In genomic region chr19:14136509-14137281, GRCh38 we compare ENCODE assay signal across 8 cellular contexts. TPM values are rescaled to one million over a fixed set of nuclear protein-coding genes. Genes with fewer than 3 reads are reported as not detected.
DNase-seq lines count a peak whose midpoint lies in the region; ATAC-seq lines count a peak whose summit lies in the region.

ASF1B (minus strand) TSS chr19:14136589; CDS start chr19:14136456, 133 bp downstream.

- ATAC-seq in CD4-positive, CD25-positive, alpha-beta regulatory T cell (ENCODE audit: low read depth in 2 of 2): peak; percentile 84 to 88
- ATAC-seq in GM19395 (IDR thresholded peaks at IDR 0.05; ENCODE audit: unreplicated experiment): peak; percentile 81
- peak; percentile 79 for ATAC-seq in HG03565 (IDR thresholded peaks at IDR 0.05; ENCODE audit: unreplicated experiment)
- peak; percentile 89 for ATAC-seq in left lobe of liver

- no peaks in the 10 kb centered on the region for H3K27me3 Mint-ChIP-seq in CD4-positive, CD25-positive, alpha-beta regulatory T cell
- H3K27me3 Mint-ChIP-seq in dendritic cell treated with granulocyte-macrophage colony-stimulating factor and Interleukin-4, amounts not matched to agents 40 ng/mL and 50 ng/mL, for 4 days: no peaks in the 10 kb centered on the region

- peak within 1 kb of the TSS; percentile 93 to 97 (median 94) for H3K27ac Mint-ChIP-seq in CD4-positive, CD25-positive, alpha-beta regulatory T cell
- H3K27ac Mint-ChIP-seq in dendritic cell treated with granulocyte-macrophage colony-stimulating factor and Interleukin-4, amounts not matched to agents 40 ng/mL and 50 ng/mL, for 4 days: peak within 1 kb of the TSS; percentile 88

- peaks cover 7% of the 10 kb centered on the region for H3K36me3 Mint-ChIP-seq in CD4-positive, CD25-positive, alpha-beta regulatory T cell
- H3K36me3 Mint-ChIP-seq in dendritic cell treated with granulocyte-macrophage colony-stimulating factor and Interleukin-4, amounts not matched to agents 40 ng/mL and 50 ng/mL, for 4 days (ENCODE audit: low read depth): peaks cover 10% of the 10 kb centered on the region

- H3K9me3 ChIP-seq in CD4-positive, CD25-positive, alpha-beta regulatory T cell (ENCODE audit: control insufficient read depth in 2 of 2, low read length in 2 of 2): no peaks in the 10 kb centered on the region

- H3K9me3 Mint-ChIP-seq in CD4-positive, CD25-positive, alpha-beta regulatory T cell: no peaks in the 10 kb centered on the region
- H3K9me3 Mint-ChIP-seq in dendritic cell treated with granulocyte-macrophage colony-stimulating factor and Interleukin-4, amounts not matched to agents 40 ng/mL and 50 ng/mL, for 4 days: no peaks in the 10 kb centered on the region

- peaks cover 11 to 37% (median 22%) of the 10 kb centered on the region in 4 donors for H3K4me1 Mint-ChIP-seq in CD4-positive, CD25-positive, alpha-beta regulatory T cell
- peaks cover 34% of the 10 kb centered on the region for H3K4me1 Mint-ChIP-seq in dendritic cell treated with granulocyte-macrophage colony-stimulating factor and Interleukin-4, amounts not matched to agents 40 ng/mL and 50 ng/mL, for 4 days (ENCODE audit: low read depth)

- H3K4me1 ChIP-seq in CD4-positive, CD25-positive, alpha-beta regulatory T cell (ENCODE audit: control insufficient read depth, insufficient read depth, low read length, poor library complexity, severe bottlenecking): peaks cover 26% of the 10 kb centered on the region

- H3K4me3 Mint-ChIP-seq in CD4-positive, CD25-positive, alpha-beta regulatory T cell: peak within 1 kb of the TSS; percentile 89 to 94 (median 93)
- peak within 1 kb of the TSS; percentile 86 for H3K4me3 Mint-ChIP-seq in dendritic cell treated with granulocyte-macrophage colony-stimulating factor and Interleukin-4, amounts not matched to agents 40 ng/mL and 50 ng/mL, for 4 days

- peaks cover 7% of the 10 kb centered on the region for H3K36me3 ChIP-seq in CD4-positive, CD25-positive, alpha-beta regulatory T cell (ENCODE audit: control insufficient read depth, insufficient read depth, low read length)

- H3K27me3 ChIP-seq in CD4-positive, CD25-positive, alpha-beta regulatory T cell (ENCODE audit: control insufficient read depth, insufficient read depth, low read length): no peaks in the 10 kb centered on the region

- H3K27ac ChIP-seq in CD4-positive, CD25-positive, alpha-beta regulatory T cell (ENCODE audit: insufficient read depth, low read length, poor library complexity, severe bottlenecking): peak within 1 kb of the TSS; percentile 94

- peak; percentile 96 to 99 (median 98) for DNase-seq in CD4-positive, CD25-positive, alpha-beta regulatory T cell
- DNase-seq in NCI-H748 treated with DMSO at 0.1 percent for 48 hours (lab: John Stamatoyannopoulos, UW) (peak; percentile 97), left lobe of liver (ENCODE audit: low spot score) (peak; percentile 99)
- DNase-seq in activated CD4-positive, alpha-beta T cell treated with anti-CD3 and anti-CD28 coated beads, Interleukin-2, amount 50 U/mL, for 24 hours (ENCODE audit: low read depth in 1 of 2, low spot score in 1 of 2): peak; percentile 89 to 97
- DNase-seq in stimulated activated CD4-positive, alpha-beta T cell treated with anti-CD3 and anti-CD28 coated beads, Interleukin-2, amount 100 ng/mL, for 4 hours (ENCODE audit: low read depth): peak; percentile 94

- intact Hi-C loops in dendritic cell treated with granulocyte-macrophage colony-stimulating factor and Interleukin-4, amounts not matched to agents 40 ng/mL and 50 ng/mL, for 4 days (cut with micrococcal nuclease): loop anchor here (1.0 to 2.0 kb wide), 3 partner anchors 18 to 64 kb away; partner anchors contain the start of gene MISP3

- H3K4me3 ChIP-seq in CD4-positive, CD25-positive, alpha-beta regulatory T cell (ENCODE audit: low read depth, low read length): peak within 1 kb of the TSS; percentile 57

RNA-seq across cellular contexts. Expression of gene ASF1B, which starts in this region (rescaled TPM):
- 4.6 TPM for total RNA-seq in CD4-positive, CD25-positive, alpha-beta regulatory T cell
- 10 to 100 TPM in 1 of 4 donors, 1 to 10 TPM in 3; 6.2 to 10.1 (median 8.7) TPM for polyA plus RNA-seq in CD4-positive, CD25-positive, alpha-beta regulatory T cell
- total RNA-seq in left lobe of liver: 0.45 TPM

Comparison
In these comparisons a context has a peak if more than half of its experiments do, and no peak if none do; other contexts are left out.
1. Peak in every context shown above with its lines: DNase-seq, ATAC-seq, H3K4me3 ChIP-seq and H3K27ac ChIP-seq.
2. Peak in DNase-seq and ATAC-seq in left lobe of liver; RNA of the gene not detected or under 1 TPM.